In the genomic region with DNA sequence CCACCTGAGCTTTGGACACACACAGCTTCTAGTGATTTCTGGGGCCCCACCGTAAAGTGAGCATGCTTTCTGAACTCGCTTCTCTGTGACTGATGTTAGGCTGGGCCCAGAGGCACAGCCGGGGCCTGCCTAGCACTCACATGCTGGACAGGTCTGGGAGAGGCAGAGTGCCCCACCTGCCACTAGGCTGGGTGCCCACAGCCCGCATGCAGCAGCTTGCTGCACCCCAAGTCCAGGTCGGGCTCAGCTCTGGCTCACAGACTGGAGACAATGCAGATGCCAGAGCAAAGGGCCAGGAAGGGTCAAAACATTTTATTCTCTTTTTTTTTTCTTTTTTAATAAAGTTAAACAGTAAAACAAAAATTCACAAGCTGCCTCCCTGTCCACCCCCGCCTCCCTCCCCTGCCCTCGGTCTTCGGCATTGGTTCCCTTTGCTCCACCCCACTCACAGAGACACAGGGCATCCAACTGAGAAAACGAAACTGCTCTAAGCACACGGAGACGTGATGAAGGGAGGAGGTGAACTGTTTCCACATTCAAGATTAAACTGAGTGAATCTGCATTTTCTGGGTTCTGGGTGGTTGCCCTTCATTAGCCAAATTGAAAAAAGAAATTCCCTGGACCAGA, we compare ENCODE assay signal across 1 cellular context.
TF ChIP-seq lines count a peak whose summit lies in the region.

No MANE protein-coding gene starts in this region.

TF ChIP-seq in endothelial cell of umbilical vein, 7 proteins besides CTCF, POLR2A, EP300 and RAD21 (continued from another document):
- TF ChIP-seq, protein P1, sequence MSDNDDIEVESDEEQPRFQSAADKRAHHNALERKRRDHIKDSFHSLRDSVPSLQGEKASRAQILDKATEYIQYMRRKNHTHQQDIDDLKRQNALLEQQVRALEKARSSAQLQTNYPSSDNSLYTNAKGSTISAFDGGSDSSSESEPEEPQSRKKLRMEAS (IDR thresholded peaks at IDR 0.05; ENCODE audit: insufficient read depth, insufficient read length), result no peak
- TF ChIP-seq EZH2 (IDR thresholded peaks at IDR 0.05; ENCODE audit: borderline replicate concordance, low read depth, low read length, severe bottlenecking) (no peak), FOS (IDR thresholded peaks at IDR 0.05; ENCODE audit: borderline replicate concordance, insufficient read depth, low read length) (no peak), GATA2 (IDR thresholded peaks at IDR 0.05; ENCODE audit: insufficient read depth, insufficient read length, low read depth, low read length) (no peak)
